14 cellular contexts compared by ENCODE assay signal in genomic region chr11:97739892-97740782, GRCh38.
DNase-seq lines count a peak whose midpoint lies in the region; ATAC-seq and TF ChIP-seq lines count a peak whose summit lies in the region.
"Had no signal": no experiment of that assay in that cellular context is flagged by ENCODE, and none has a peak within 500 bp of the region (broad histone marks: within the 10 kb centered on the region; RNA-seq: fewer than 3 reads in every experiment).

No MANE protein-coding gene starts in this region.

- H3K79me2 ChIP-seq in GM23248 (ENCODE audit: insufficient read depth) = no peaks in the 10 kb centered on the region
- H3K79me2 ChIP-seq: parathyroid adenoma had no signal

- H3K27me3 ChIP-seq in GM23248 (replicated peaks; ENCODE audit: insufficient read depth) (no peaks in the 10 kb centered on the region), mesenchymal stem cell (ENCODE audit: control insufficient read depth in 1 of 2, insufficient read depth in 1 of 2, low read length in 2 of 2) (no peaks in the 10 kb centered on the region)
- H3K27me3 ChIP-seq: testis had no signal

- H3K23ac ChIP-seq in mesenchymal stem cell (ENCODE audit: low read length in 2 of 2) = peak overlapping the region in 1 of 2 experiments; percentile 23

- H3K4ac ChIP-seq in mesenchymal stem cell (ENCODE audit: low read depth in 1 of 2, low read length in 2 of 2) = peak overlapping the region; percentile 5 to 94

- H3F3A ChIP-seq in GM23248 (ENCODE audit: insufficient read depth) = no peaks in the 10 kb centered on the region

- H3K4me2 ChIP-seq in GM23248 (ENCODE audit: unreplicated experiment) = no peak overlapping the region
- no peak overlapping the region for H3K4me2 ChIP-seq in mesenchymal stem cell (ENCODE audit: low read length, poor library complexity, severe bottlenecking)

- no peaks in the 10 kb centered on the region for H4K20me1 ChIP-seq in GM23248 (ENCODE audit: insufficient read depth)

- H3K4me1 ChIP-seq in GM23248 (ENCODE audit: insufficient read depth) (no peaks in the 10 kb centered on the region), mesenchymal stem cell (ENCODE audit: control insufficient read depth, insufficient read depth, low read depth, low read length) (peaks cover 7% of the 10 kb centered on the region)
- H3K4me1 ChIP-seq: parathyroid adenoma, testis had no signal

- peak overlapping the region; percentile 69 for H4K8ac ChIP-seq in mesenchymal stem cell (ENCODE audit: low read length)

- peak overlapping the region; percentile 92 to 93 for H3K18ac ChIP-seq in mesenchymal stem cell (ENCODE audit: low read depth in 1 of 2, low read length in 2 of 2)

- no peak overlapping the region for H2AFZ ChIP-seq in GM23248
- H2AFZ ChIP-seq in mesenchymal stem cell (ENCODE audit: low read depth, low read length) = no peak overlapping the region
- H2AFZ ChIP-seq: parathyroid adenoma had no signal

- H3K9me2 ChIP-seq in GM23248 (ENCODE audit: insufficient read depth) = no peaks in the 10 kb centered on the region

- no peak for ATAC-seq in GM19455 (IDR thresholded peaks at IDR 0.05; ENCODE audit: unreplicated experiment)
- no peak for ATAC-seq in GM18861 (IDR thresholded peaks at IDR 0.05; ENCODE audit: unreplicated experiment)
- no peak for ATAC-seq in HG03432 (IDR thresholded peaks at IDR 0.05; ENCODE audit: unreplicated experiment)
- ATAC-seq: activated CD8-positive, alpha-beta T cell treated with anti-CD3 and anti-CD28 coated beads for 36 hours had no signal

- H3K9ac ChIP-seq in GM23248 = no peak overlapping the region
- H3K9ac ChIP-seq in mesenchymal stem cell (ENCODE audit: low read length) = no peak overlapping the region
- H3K9ac ChIP-seq: parathyroid adenoma had no signal

- H3K79me1 ChIP-seq in mesenchymal stem cell (replicated peaks; ENCODE audit: low read length, poor library complexity, severe bottlenecking) = no peaks in the 10 kb centered on the region

- H2BK5ac ChIP-seq in mesenchymal stem cell (ENCODE audit: low read depth, low read length, poor library complexity, severe bottlenecking) = no peak overlapping the region

- H2AK5ac ChIP-seq in mesenchymal stem cell (ENCODE audit: low read length, severe bottlenecking) = peak overlapping the region; percentile 26

- no peaks in the 10 kb centered on the region for H3K9me3 ChIP-seq in GM23248 (ENCODE audit: low read depth)
- H3K9me3 ChIP-seq in mesenchymal stem cell (ENCODE audit: control insufficient read depth, low read length) = peaks cover 15% of the 10 kb centered on the region
- H3K9me3 ChIP-seq: testis had no signal

- H3K36me3 ChIP-seq in GM23248 (ENCODE audit: low read depth) = no peaks in the 10 kb centered on the region
- no peaks in the 10 kb centered on the region for H3K36me3 ChIP-seq in mesenchymal stem cell (ENCODE audit: control insufficient read depth in 1 of 2, insufficient read depth in 2 of 2, low read depth in 1 of 2, low read length in 2 of 2)

- peak overlapping the region; percentile 87 for H2BK120ac ChIP-seq in mesenchymal stem cell (ENCODE audit: low read depth, low read length)

- H4K91ac ChIP-seq in mesenchymal stem cell (ENCODE audit: low read length) = peak overlapping the region; percentile 60

- H3K14ac ChIP-seq in mesenchymal stem cell (ENCODE audit: low read length in 2 of 2) = no peak overlapping the region

- no peak overlapping the region for H2BK15ac ChIP-seq in mesenchymal stem cell (ENCODE audit: low read depth, poor library complexity, severe bottlenecking)

- no peak for TF ChIP-seq CTCF in choroid plexus epithelial cell (conservative IDR thresholded peaks at IDR 0.05; ENCODE audit: low read depth, low read length)

- peak; percentile 1 for DNase-seq in GM23248
- peak; percentile 2 to 51 for DNase-seq in NCI-H2081 (lab: John Stamatoyannopoulos, UW)
- peak; percentile 93 for DNase-seq in choroid plexus epithelial cell (ENCODE audit: low read depth)
- peak; percentile 87 for DNase-seq in mesenchymal stem cell
- no peak for DNase-seq in G401 (ENCODE audit: low spot score)
- DNase-seq: activated CD8-positive, alpha-beta T cell treated with anti-CD3 and anti-CD28 coated beads for 36 hours; activated naive CD8-positive, alpha-beta T cell treated with anti-CD3 and anti-CD28 coated beads for 36 hours; DMS79; NCI-H510A; testis had no signal

- in situ Hi-C loops in GM23248 (cut with MboI) (no loop called here), G401 (cut with HindIII; ENCODE audit: low sequenced_read_pairs) (no loop called here)

- H3K4me3 ChIP-seq in GM23248 = no peak overlapping the region
- no peak overlapping the region for H3K4me3 ChIP-seq in choroid plexus epithelial cell (ENCODE audit: low read depth, low read length)
- no peak overlapping the region for H3K4me3 ChIP-seq in mesenchymal stem cell (ENCODE audit: insufficient read depth in 1 of 2, low read depth in 1 of 2, low read length in 2 of 2)
- H3K4me3 ChIP-seq: testis had no signal

- H2BK12ac ChIP-seq in mesenchymal stem cell (ENCODE audit: low read length in 2 of 2) = peak overlapping the region; percentile 69 to 96

- 8 to 16% methylated on average over 4 of the region's 4 CpGs for WGBS in GM23248 (ENCODE audit: low coverage in 1 of 2, low lambda C conversion rate in 2 of 2, missing lambda C conversion rate in 2 of 2), 2 experiments
- WGBS in mesenchymal stem cell = 4% methylated on average over 3 of the region's 4 CpGs

- no peak overlapping the region for H3K27ac ChIP-seq in GM23248
- H3K27ac ChIP-seq in mesenchymal stem cell (ENCODE audit: low read length, poor library complexity, severe bottlenecking) = peak overlapping the region; percentile 46
- H3K27ac ChIP-seq: parathyroid adenoma had no signal
